Comparison of ENCODE assay signal across 8 cellular contexts in genomic region chr7:139620676-139621344, GRCh38.
A peak's percentile ranks its signal among the peaks of the same experiment; 100 is the strongest.
DNase-seq lines count a peak whose midpoint lies in the region; ATAC-seq and TF ChIP-seq lines count a peak whose summit lies in the region.

No MANE protein-coding gene starts in this region.

- no peaks in the 10 kb centered on the region for H3K9me3 ChIP-seq in MG63

- peak; percentile 82 for TF ChIP-seq CTCF in nephron progenitor cell (IDR thresholded peaks at IDR 0.05)

- H3K36me3 Mint-ChIP-seq in nephron progenitor cell (ENCODE audit: low read depth) = peaks cover 52% of the 10 kb centered on the region

- no peak overlapping the region for H3K4me3 Mint-ChIP-seq in nephron progenitor cell

- peaks cover 11% of the 10 kb centered on the region for H3K36me3 ChIP-seq in MG63

- peak; percentile 77 for DNase-seq in D341Med (ENCODE audit: low spot score)
- DNase-seq in MG63 = peak; percentile 11
- DNase-seq in activated CD4-positive, CD25-positive, alpha-beta regulatory T cell (lab: John Stamatoyannopoulos, UW) = peak; percentile 4 to 30 (median 12)
- peak; percentile 55 for DNase-seq in dermis blood vessel endothelial cell
- DNase-seq in nephron progenitor cell = peak; percentile 62
- DNase-seq in superior temporal gyrus (ENCODE audit: extremely low spot score) = no peak
- DNase-seq in retina = no peak

- no peaks in the 10 kb centered on the region for H3K27me3 ChIP-seq in MG63

- no peak overlapping the region for H3K4me3 ChIP-seq in MG63

- no peak overlapping the region for H3K27ac Mint-ChIP-seq in nephron progenitor cell

- peaks cover 21% of the 10 kb centered on the region for H3K4me1 Mint-ChIP-seq in nephron progenitor cell

- no peaks in the 10 kb centered on the region for H3K9me3 Mint-ChIP-seq in nephron progenitor cell

- H3K27me3 Mint-ChIP-seq in nephron progenitor cell (ENCODE audit: low read depth, poor library complexity) = no peaks in the 10 kb centered on the region

- peak; percentile 64 for ATAC-seq in GM21360 (IDR thresholded peaks at IDR 0.05; ENCODE audit: unreplicated experiment)

Comparison
In these comparisons a context has a peak if more than half of its experiments do, and no peak if none do; other contexts are left out.
1. DNase-seq: peak in D341Med (single experiment), MG63 (single experiment), activated CD4-positive, CD25-positive, alpha-beta regulatory T cell (4 of 4), dermis blood vessel endothelial cell (single experiment) and nephron progenitor cell (single experiment); none in superior temporal gyrus (single experiment) and retina (single experiment).